8 cellular contexts compared by ENCODE assay signal in genomic region chr20:58228484-58229197, GRCh38.
DNase-seq lines count a peak whose midpoint lies in the region.

Gene ANKRD60 (minus strand): TSS chr20:58228653. CDS start chr20:58228653, 0 bp downstream.

- no peaks in the 10 kb centered on the region for H3K9me3 Mint-ChIP-seq in activated naive CD8-positive, alpha-beta T cell (ENCODE audit: low read depth)

- H3K27ac ChIP-seq in BLaER1 (no peak within 1 kb of the TSS), iPS-20b (ENCODE audit: low read length) (peak within 1 kb of the TSS; percentile 70)

- H3K9me3 ChIP-seq in BLaER1: peaks cover 3% of the 10 kb centered on the region; the same call in 1 of the 2 replicates
- no peaks in the 10 kb centered on the region for H3K9me3 ChIP-seq in iPS-20b (ENCODE audit: insufficient read depth, low read depth, low read length)

- DNase-seq in NCI-H69 (lab: John Stamatoyannopoulos, UW) (peak; percentile 83), epidermal melanocyte (ENCODE audit: insufficient read length, low spot score) (no peak), ACHN (no peak), NK-92 (lab: John Stamatoyannopoulos, UW; ENCODE audit: unreplicated experiment) (no peak)
- peak; percentile 15 for DNase-seq in stimulated activated naive CD4-positive, alpha-beta T cell treated with Interleukin-2 at 50 U/mL for 16 hours (lab: John Stamatoyannopoulos, UW)

- no peak within 1 kb of the TSS for H3K9ac ChIP-seq in BLaER1
- peak within 1 kb of the TSS; percentile 96; the same call in 1 of the 2 replicates for H3K9ac ChIP-seq in iPS-20b (ENCODE audit: low read depth, low read length)

- H3K27me3 Mint-ChIP-seq in activated naive CD8-positive, alpha-beta T cell: peaks cover 36% of the 10 kb centered on the region

- H3K4me3 ChIP-seq in BLaER1: peak within 1 kb of the TSS; percentile 55
- H3K4me3 ChIP-seq in iPS-20b (ENCODE audit: low read length): peak within 1 kb of the TSS; percentile 76

- H3K27me3 ChIP-seq in BLaER1 (peaks cover 56% of the 10 kb centered on the region), iPS-20b (ENCODE audit: insufficient read depth, low read length) (peaks cover 54% of the 10 kb centered on the region)

- H3K4me2 ChIP-seq in BLaER1: peak within 1 kb of the TSS; percentile 67

- H4K20me1 ChIP-seq in BLaER1: peaks cover 10% of the 10 kb centered on the region; the same call in 1 of the 2 replicates

- in situ Hi-C loops in ACHN (cut with HindIII; ENCODE audit: low pct_ligation_motif_present, low pct_unique_long_range_greater_than_20kb, low sequenced_read_pairs): loop anchor here (25.0 kb wide), 1 partner anchor 434 kb away; the partner anchor contains the start of gene STX16

- H3K36me3 ChIP-seq in BLaER1: no peaks in the 10 kb centered on the region
- H3K36me3 ChIP-seq in iPS-20b (ENCODE audit: insufficient read depth, low read depth, low read length): no peaks in the 10 kb centered on the region

- peak within 1 kb of the TSS; percentile 73 for H3K4me3 Mint-ChIP-seq in activated naive CD8-positive, alpha-beta T cell

- H3K27ac Mint-ChIP-seq in activated naive CD8-positive, alpha-beta T cell: no peak within 1 kb of the TSS

- peaks cover 5% of the 10 kb centered on the region for H3K36me3 Mint-ChIP-seq in activated naive CD8-positive, alpha-beta T cell

- H3K4me1 Mint-ChIP-seq in activated naive CD8-positive, alpha-beta T cell (ENCODE audit: low read depth): peaks cover 16% of the 10 kb centered on the region

- peaks cover 4% of the 10 kb centered on the region for H3K4me1 ChIP-seq in BLaER1
- H3K4me1 ChIP-seq in iPS-20b (ENCODE audit: insufficient read depth, low read length): peaks cover 8% of the 10 kb centered on the region; the same call in 1 of the 2 replicates

Comparison
In these comparisons a context has a peak if more than half of its experiments do, and no peak if none do; other contexts are left out.
1. DNase-seq: peak in NCI-H69 (single experiment) and stimulated activated naive CD4-positive, alpha-beta T cell treated with Interleukin-2 at 50 U/mL for 16 hours (single experiment); none in epidermal melanocyte (single experiment), ACHN (single experiment) and NK-92 (single experiment).